ENCODE assay signal across 22 cellular contexts in genomic region chr11:116873391-116873790, GRCh38. TPM values are rescaled to one million over a fixed set of nuclear protein-coding genes. Genes with fewer than 3 reads are reported as not detected.
DNase-seq lines count a peak whose midpoint lies in the region; ATAC-seq and TF ChIP-seq lines count a peak whose summit lies in the region.
"Had no signal": no experiment of that assay in that cellular context is flagged by ENCODE, and none has a peak within 500 bp of the region (broad histone marks: within the 10 kb centered on the region; RNA-seq: fewer than 3 reads in every experiment).

No MANE protein-coding gene starts in this region.

- DNase-seq in HFFc6: no peak
- no peak for DNase-seq in hepatocyte (ENCODE audit: low spot score)
- DNase-seq in neuronal stem cell (ENCODE audit: low spot score): no peak
- DNase-seq in stimulated activated naive B cell treated with anti-CD40 and anti-IgM and Interleukin-4, amounts not matched to agents 10 μg/mL and 1 μg/mL and 100 μg/mL, for 72 hours: no peak
- DNase-seq in GDM1 (lab: John Stamatoyannopoulos, UW): no peak
- no peak for DNase-seq in H4 (ENCODE audit: low spot score)
- DNase-seq: 8988T; CD4-positive, alpha-beta memory T cell; DMS153; DMS79; GF-D8 had no signal

- H3K18ac ChIP-seq in neuronal stem cell (ENCODE audit: low read length): no peak overlapping the region

- no peaks in the 10 kb centered on the region for H3K9me3 ChIP-seq in hepatocyte (ENCODE audit: low read depth)
- H3K9me3 ChIP-seq in neuronal stem cell (replicated peaks in 1 of 2; ENCODE audit: control insufficient read depth in 2 of 2, insufficient read depth in 1 of 2, low read depth in 1 of 2, low read length in 2 of 2): no peaks in the 10 kb centered on the region
- H3K9me3 ChIP-seq: BLaER1, HAP-1 had no signal

- peak overlapping the region; percentile 63 for H2BK5ac ChIP-seq in neuronal stem cell (ENCODE audit: low read length)

- no peak overlapping the region for H3K4me3 Mint-ChIP-seq in HFFc6
- no peak overlapping the region for H3K4me3 Mint-ChIP-seq in stimulated activated naive B cell treated with anti-CD40 and anti-IgM and Interleukin-4, amounts not matched to agents 10 μg/mL and 1 μg/mL and 100 μg/mL, for 72 hours
- H3K4me3 Mint-ChIP-seq: CD14-positive monocyte; CD4-positive, alpha-beta memory T cell; IgD-negative memory B cell had no signal

- peak overlapping the region; percentile 33 for H3K27ac ChIP-seq in hepatocyte
- no peak overlapping the region for H3K27ac ChIP-seq in neuronal stem cell (replicated peaks; ENCODE audit: low read length)
- H3K27ac ChIP-seq: BLaER1 had no signal

- H3K27me3 ChIP-seq in hepatocyte (no peaks in the 10 kb centered on the region), neuronal stem cell (ENCODE audit: control insufficient read depth in 3 of 3, insufficient read depth in 3 of 3, low read depth in 1 of 3, low read length in 3 of 3) (no peaks in the 10 kb centered on the region)
- H3K27me3 ChIP-seq: BLaER1 had no signal

- no peaks in the 10 kb centered on the region for H3K79me2 ChIP-seq in hepatocyte

- H3K36me3 Mint-ChIP-seq in HFFc6 (ENCODE audit: low read depth): peaks cover 43% of the 10 kb centered on the region
- H3K36me3 Mint-ChIP-seq in stimulated activated naive B cell treated with anti-CD40 and anti-IgM and Interleukin-4, amounts not matched to agents 10 μg/mL and 1 μg/mL and 100 μg/mL, for 72 hours: peaks cover 28 to 59% of the 10 kb centered on the region in 2 donors

- H4K8ac ChIP-seq in neuronal stem cell (ENCODE audit: low read depth, low read length): no peak overlapping the region

- no peak overlapping the region for H2BK120ac ChIP-seq in neuronal stem cell (ENCODE audit: low read depth, low read length)

- H3K4me2 ChIP-seq in hepatocyte: no peak overlapping the region
- H3K4me2 ChIP-seq in neuronal stem cell (ENCODE audit: insufficient read depth, low read length, poor library complexity, severe bottlenecking): no peak overlapping the region
- H3K4me2 ChIP-seq: BLaER1 had no signal

- H3K27me3 Mint-ChIP-seq in HFFc6 (ENCODE audit: insufficient read depth): no peaks in the 10 kb centered on the region
- no peaks in the 10 kb centered on the region for H3K27me3 Mint-ChIP-seq in stimulated activated naive B cell treated with anti-CD40 and anti-IgM and Interleukin-4, amounts not matched to agents 10 μg/mL and 1 μg/mL and 100 μg/mL, for 72 hours
- H3K27me3 Mint-ChIP-seq: CD4-positive, alpha-beta memory T cell; IgD-negative memory B cell had no signal

- H3K14ac ChIP-seq in neuronal stem cell (ENCODE audit: low read length): no peak overlapping the region

- peaks cover 59% of the 10 kb centered on the region for H3K4me1 Mint-ChIP-seq in HFFc6 (ENCODE audit: low read depth)
- H3K4me1 Mint-ChIP-seq in stimulated activated naive B cell treated with anti-CD40 and anti-IgM and Interleukin-4, amounts not matched to agents 10 μg/mL and 1 μg/mL and 100 μg/mL, for 72 hours: peaks cover 10 to 20% of the 10 kb centered on the region in 2 donors

- no peak overlapping the region for H3K23ac ChIP-seq in neuronal stem cell (ENCODE audit: low read depth, low read length, poor library complexity)

- H3K36me3 ChIP-seq in hepatocyte (replicated peaks; ENCODE audit: insufficient read depth, low read depth) (no peaks in the 10 kb centered on the region), neuronal stem cell (replicated peaks in 1 of 2; ENCODE audit: control insufficient read depth in 2 of 2, insufficient read depth in 2 of 2, low read length in 2 of 2) (peaks cover 31 to 83% of the 10 kb centered on the region in 2 donors)
- H3K36me3 ChIP-seq: HAP-1 had no signal

- H2AFZ ChIP-seq in hepatocyte (no peak overlapping the region), neuronal stem cell (ENCODE audit: low read length) (no peak overlapping the region)

- H3K27ac Mint-ChIP-seq in HFFc6: peak overlapping the region; percentile 85
- H3K27ac Mint-ChIP-seq in stimulated activated naive B cell treated with anti-CD40 and anti-IgM and Interleukin-4, amounts not matched to agents 10 μg/mL and 1 μg/mL and 100 μg/mL, for 72 hours: peak overlapping the region; percentile 37
- H3K27ac Mint-ChIP-seq: IgD-negative memory B cell had no signal

- H3K9me2 ChIP-seq in hepatocyte (replicated peaks; ENCODE audit: insufficient read depth): no peaks in the 10 kb centered on the region

- no peak overlapping the region for H2BK12ac ChIP-seq in neuronal stem cell (ENCODE audit: low read length)

- no peak overlapping the region for H3K9ac ChIP-seq in neuronal stem cell (ENCODE audit: low read depth, low read length, poor library complexity)
- H3K9ac ChIP-seq: BLaER1 had no signal

- H2BK15ac ChIP-seq in neuronal stem cell (ENCODE audit: low read length): no peak overlapping the region

- no peak overlapping the region for H2AK5ac ChIP-seq in neuronal stem cell (ENCODE audit: low read depth, low read length)

- H3K79me1 ChIP-seq in neuronal stem cell (ENCODE audit: low read depth, low read length): no peaks in the 10 kb centered on the region

- no peak for TF ChIP-seq CTCF in HFFc6 (IDR thresholded peaks at IDR 0.05)
- no peak for TF ChIP-seq CTCF in hepatocyte (IDR thresholded peaks at IDR 0.05; ENCODE audit: poor library complexity)

- no peak overlapping the region for H4K91ac ChIP-seq in neuronal stem cell (ENCODE audit: low read depth, low read length, poor library complexity)

- ATAC-seq in stimulated activated naive B cell treated with anti-CD40 and anti-IgM and Interleukin-4, amounts not matched to agents 10 μg/mL and 1 μg/mL and 100 μg/mL, for 72 hours (replicated peaks): no peak
- no peak for ATAC-seq in HG02798 (IDR thresholded peaks at IDR 0.05; ENCODE audit: poor library complexity, unreplicated experiment)
- ATAC-seq in GM21825 (IDR thresholded peaks at IDR 0.05; ENCODE audit: unreplicated experiment): no peak
- ATAC-seq: HepG2 had no signal

- H3K4me1 ChIP-seq in hepatocyte (ENCODE audit: insufficient read depth): no peaks in the 10 kb centered on the region
- H3K4me1 ChIP-seq in neuronal stem cell (ENCODE audit: control insufficient read depth in 2 of 2, insufficient read depth in 1 of 2, low read depth in 1 of 2, low read length in 2 of 2): no peaks in the 10 kb centered on the region
- H3K4me1 ChIP-seq: HAP-1 had no signal

- no peak overlapping the region for H3K4ac ChIP-seq in neuronal stem cell (ENCODE audit: low read length)

- H3K4me3 ChIP-seq in hepatocyte: no peak overlapping the region
- H3K4me3 ChIP-seq in neuronal stem cell (ENCODE audit: low read length in 2 of 2): no peak overlapping the region
- H3K4me3 ChIP-seq: BLaER1, HAP-1 had no signal

- no peaks in the 10 kb centered on the region for H4K20me1 ChIP-seq in hepatocyte (ENCODE audit: insufficient read depth, poor library complexity, severe bottlenecking)
- H4K20me1 ChIP-seq: BLaER1 had no signal

- H3K9me3 Mint-ChIP-seq in HFFc6: no peaks in the 10 kb centered on the region
- no peaks in the 10 kb centered on the region for H3K9me3 Mint-ChIP-seq in stimulated activated naive B cell treated with anti-CD40 and anti-IgM and Interleukin-4, amounts not matched to agents 10 μg/mL and 1 μg/mL and 100 μg/mL, for 72 hours
- H3K9me3 Mint-ChIP-seq: CD14-positive monocyte, IgD-negative memory B cell had no signal

- WGBS in hepatocyte (ENCODE audit: low lambda C conversion rate, missing lambda C conversion rate): 95% methylated on average over 11 of the region's 11 CpGs
- WGBS in neuronal stem cell (ENCODE audit: extremely low coverage in 2 of 2, insufficient read length in 2 of 2, insufficient replicate concordance in 1 of 2), 2 donors: no CpG with 5 or more reads among the region's 11 CpGs

RNA-seq across cellular contexts. Expression of gene APOA1, which starts 36.0 kb away (rescaled TPM):
- not detected for total RNA-seq in HFFc6 (2021; fragmentation: NEBNext Ultra II Directional; extraction: Animal tissue kit (Norgen Biotek cat#: 25700))
- total RNA-seq in hepatocyte: 4,253 and 4,361 TPM in 2 replicates
- 5,326 and 7,624 TPM in 2 replicates for polyA plus RNA-seq in hepatocyte
- polyA plus RNA-seq in neuronal stem cell (2013, experiment 1 of 2): 0.29 TPM
- polyA plus RNA-seq in neuronal stem cell (2013, experiment 2 of 2): 0.46 TPM
- total RNA-seq in H4 (2014; rRNA removed; shearing (Covaris generic)): 0.54 TPM in 1 of 2 replicates, not detected in the other
- total RNA-seq: H1 had no signal
- polyA plus RNA-seq: AG04450, CD14-positive monocyte, IgD-negative memory B cell had no signal

RNA-seq across cellular contexts. Expression of gene APOC3, which starts 43.7 kb away (rescaled TPM):
- total RNA-seq in HFFc6 (2021; fragmentation: NEBNext Ultra II Directional; extraction: Animal tissue kit (Norgen Biotek cat#: 25700)): not detected
- 2,309 and 2,825 TPM in 2 replicates for total RNA-seq in hepatocyte
- polyA plus RNA-seq in hepatocyte: 1,438 and 2,125 TPM in 2 replicates
- polyA plus RNA-seq in neuronal stem cell (2013, experiment 1 of 2): not detected
- not detected for polyA plus RNA-seq in neuronal stem cell (2013, experiment 2 of 2)
- not detected in 2 replicates for total RNA-seq in H4 (2014; rRNA removed; shearing (Covaris generic))
- total RNA-seq: A673; CD4-positive, alpha-beta memory T cell; Daoy; H1 had no signal
- polyA plus RNA-seq: AG04450; CD14-positive monocyte; CD4-positive, alpha-beta memory T cell; H1; IgD-negative memory B cell had no signal

RNA-seq across cellular contexts. Expression of gene APOA4, which starts 50.3 kb away (rescaled TPM):
- not detected for total RNA-seq in HFFc6 (2021; fragmentation: NEBNext Ultra II Directional; extraction: Animal tissue kit (Norgen Biotek cat#: 25700))
- 1,055 and 1,133 TPM in 2 replicates for total RNA-seq in hepatocyte
- polyA plus RNA-seq in hepatocyte: 548 and 810 TPM in 2 replicates
- polyA plus RNA-seq in neuronal stem cell (2013, experiment 1 of 2): not detected
- polyA plus RNA-seq in neuronal stem cell (2013, experiment 2 of 2): not detected
- not detected in 2 replicates for total RNA-seq in H4 (2014; rRNA removed; shearing (Covaris generic))
- total RNA-seq: A673; CD4-positive, alpha-beta memory T cell; Daoy; H1 had no signal
- polyA plus RNA-seq: AG04450; CD14-positive monocyte; CD4-positive, alpha-beta memory T cell; H1; IgD-negative memory B cell had no signal

Comparison
In these comparisons a context has a peak if more than half of its experiments do, and no peak if none do; other contexts are left out.
1. RNA of gene APOA1, which starts 36.0 kb away (total RNA-seq): 4,253 to 4,361 TPM in hepatocyte; 0.54 TPM in H4 and not detected in HFFc6; every median in the first group is over 1,000 times any median in the second.
2. RNA of gene APOC3, which starts 43.7 kb away (total RNA-seq): 2,309 to 2,825 TPM in hepatocyte; not detected in HFFc6 and not detected in H4; every median in the first group is over 1,000 times any median in the second.
3. RNA of gene APOA4, which starts 50.3 kb away (total RNA-seq): 1,055 to 1,133 TPM in hepatocyte; not detected in HFFc6 and not detected in H4; every median in the first group is over 1,000 times any median in the second.